ENCODE assay signal across 8 cellular contexts in genomic region chr12:65170245-65170881, GRCh38. TPM values are rescaled to one million over a fixed set of nuclear protein-coding genes. Genes with fewer than 3 reads are reported as not detected.
A peak's percentile ranks its signal among the peaks of the same experiment; 100 is the strongest.
DNase-seq lines count a peak whose midpoint lies in the region; ATAC-seq lines count a peak whose summit lies in the region.

No MANE protein-coding gene starts in this region.

- peaks cover 10% of the 10 kb centered on the region for H3K79me1 ChIP-seq in mesendoderm (ENCODE audit: low read length)

- peaks cover 16% of the 10 kb centered on the region for H3K36me3 Mint-ChIP-seq in activated CD4-positive, alpha-beta memory T cell treated with anti-CD3 and anti-CD28 coated beads for 36 hours

- H3K27ac Mint-ChIP-seq in activated CD4-positive, alpha-beta memory T cell treated with anti-CD3 and anti-CD28 coated beads for 36 hours: peak overlapping the region; percentile 82

- H2BK5ac ChIP-seq in mesendoderm (ENCODE audit: low read length): no peak overlapping the region

- H4K8ac ChIP-seq in mesendoderm (ENCODE audit: low read depth, low read length): no peak overlapping the region

- peak overlapping the region; percentile 89 for H3K27ac ChIP-seq in effector memory CD4-positive, alpha-beta T cell (ENCODE audit: insufficient read depth, low read length, poor library complexity, severe bottlenecking)
- H3K27ac ChIP-seq in mesendoderm (ENCODE audit: low read depth, low read length): peak overlapping the region; percentile 85

- H3K4me2 ChIP-seq in mesendoderm (ENCODE audit: low read length): peak overlapping the region; percentile 96

- peak overlapping the region; percentile 91 for H3K23ac ChIP-seq in mesendoderm (ENCODE audit: low read length)

- H3K9me3 ChIP-seq in effector memory CD4-positive, alpha-beta T cell (ENCODE audit: control insufficient read depth, low read length): no peaks in the 10 kb centered on the region

- peaks cover 44% of the 10 kb centered on the region for H3K79me2 ChIP-seq in mesendoderm (ENCODE audit: control insufficient read depth, insufficient read depth, low read length)

- no peaks in the 10 kb centered on the region for H3K27me3 Mint-ChIP-seq in activated CD4-positive, alpha-beta memory T cell treated with anti-CD3 and anti-CD28 coated beads for 36 hours

- peaks cover 26% of the 10 kb centered on the region for H3K4me1 Mint-ChIP-seq in activated CD4-positive, alpha-beta memory T cell treated with anti-CD3 and anti-CD28 coated beads for 36 hours (ENCODE audit: low read depth)

- no peaks in the 10 kb centered on the region for H3K9me3 Mint-ChIP-seq in activated CD4-positive, alpha-beta memory T cell treated with anti-CD3 and anti-CD28 coated beads for 36 hours

- WGBS in mesendoderm (ENCODE audit: extremely low coverage, insufficient coverage, low lambda C conversion rate): no CpG with 5 or more reads among the region's 44 CpGs

- H2BK120ac ChIP-seq in mesendoderm (ENCODE audit: low read depth, low read length): no peak overlapping the region

- CTCF ChIA-PET in activated CD4-positive, alpha-beta memory T cell treated with anti-CD3 and anti-CD28 coated beads for 36 hours (lab: Charles Lee): interaction anchor here (1.0 to 1.7 kb wide), 2 partner anchors 62 to 374 kb away, joined by 3 to 5 read pairs; no protein-coding TSS in a partner anchor

- no peaks in the 10 kb centered on the region for H3K27me3 ChIP-seq in effector memory CD4-positive, alpha-beta T cell (replicated peaks; ENCODE audit: control insufficient read depth, insufficient read depth, low read length, poor library complexity, severe bottlenecking)
- no peaks in the 10 kb centered on the region for H3K27me3 ChIP-seq in mesendoderm (ENCODE audit: insufficient read depth, low read length, poor library complexity)

- H3K4ac ChIP-seq in mesendoderm (ENCODE audit: low read depth, low read length): peak overlapping the region; percentile 95

- no peak overlapping the region for H4K5ac ChIP-seq in mesendoderm (ENCODE audit: low read length)

- peak overlapping the region; percentile 89 for H3K4me3 ChIP-seq in effector memory CD4-positive, alpha-beta T cell (ENCODE audit: insufficient read depth, low read depth, low read length, poor library complexity, severe bottlenecking)
- H3K4me3 ChIP-seq in mesendoderm (ENCODE audit: low read length): peak overlapping the region; percentile 89

- intact Hi-C loops in activated CD4-positive, alpha-beta memory T cell treated with anti-CD3 and anti-CD28 coated beads for 36 hours (cut with micrococcal nuclease): loop anchor here (1.0 to 2.0 kb wide), 3 partner anchors 62 to 412 kb away; partner anchors contain the start of gene GNS

- peak; percentile 14 for DNase-seq in NCI-H2196 (lab: John Stamatoyannopoulos, UW; ENCODE audit: unreplicated experiment)
- DNase-seq in NCI-H2196 treated with DMSO at 0.1 percent for 48 hours (lab: John Stamatoyannopoulos, UW; ENCODE audit: unreplicated experiment): no peak
- peak; percentile 60 for DNase-seq in NCI-H2227 (lab: John Stamatoyannopoulos, UW; ENCODE audit: unreplicated experiment)
- peak; percentile 78 for DNase-seq in activated CD4-positive, alpha-beta memory T cell treated with anti-CD3 and anti-CD28 coated beads for 36 hours
- DNase-seq in effector memory CD4-positive, alpha-beta T cell: peak; percentile 63 to 66 (median 64)
- DNase-seq in mesendoderm: peak; percentile 90
- peak; percentile 41 to 46 for DNase-seq in stimulated activated CD8-positive, alpha-beta memory T cell treated with anti-CD3 and anti-CD28 coated beads, Interleukin-15, amount 100 ng/mL, for 48 hours (ENCODE audit: low read depth in 2 of 2)

- POLR2A ChIA-PET in activated CD4-positive, alpha-beta memory T cell treated with anti-CD3 and anti-CD28 coated beads for 36 hours (lab: Charles Lee): interaction anchor here (1.1 to 3.6 kb wide), 2 partner anchors 14 to 389 kb away, joined by 3 to 21 read pairs; no protein-coding TSS in a partner anchor

- ATAC-seq in HG02884 (IDR thresholded peaks at IDR 0.05; ENCODE audit: unreplicated experiment): peak; percentile 43

- no peaks in the 10 kb centered on the region for H3K36me3 ChIP-seq in effector memory CD4-positive, alpha-beta T cell (ENCODE audit: control insufficient read depth, insufficient read depth, low read length)
- no peaks in the 10 kb centered on the region for H3K36me3 ChIP-seq in mesendoderm (ENCODE audit: control insufficient read depth, insufficient read depth, low read length)

- H3K4me3 Mint-ChIP-seq in activated CD4-positive, alpha-beta memory T cell treated with anti-CD3 and anti-CD28 coated beads for 36 hours: peak overlapping the region; percentile 92

- H2AK5ac ChIP-seq in mesendoderm (ENCODE audit: low read length): no peak overlapping the region

- H3K9ac ChIP-seq in mesendoderm (ENCODE audit: low read length): peak overlapping the region; percentile 91

- H3K4me1 ChIP-seq in effector memory CD4-positive, alpha-beta T cell (ENCODE audit: control insufficient read depth, insufficient read depth, low read length, poor library complexity, severe bottlenecking): peaks cover 36% of the 10 kb centered on the region
- H3K4me1 ChIP-seq in mesendoderm (ENCODE audit: control insufficient read depth, low read depth, low read length): no peaks in the 10 kb centered on the region

- H3K56ac ChIP-seq in mesendoderm (ENCODE audit: low read length): peak overlapping the region; percentile 96

- H3K18ac ChIP-seq in mesendoderm (ENCODE audit: low read length): peak overlapping the region; percentile 96

- H2BK15ac ChIP-seq in mesendoderm (replicated peaks; ENCODE audit: low read depth): no peak overlapping the region

RNA-seq across cellular contexts. Expression of gene LEMD3, which starts 1.0 kb away (rescaled TPM):
- 10 to 100 TPM; 16.5 to 19.5 TPM for total RNA-seq in activated CD4-positive, alpha-beta memory T cell treated with anti-CD3 and anti-CD28 coated beads for 36 hours
- 17.9 TPM for polyA plus RNA-seq in mesendoderm (2013, experiment 1 of 2)
- polyA plus RNA-seq in mesendoderm (2013, experiment 2 of 2): 18.3 TPM

RNA-seq across cellular contexts. Expression of gene WIF1, which starts 49.3 kb away (rescaled TPM):
- under 1 TPM in 1 of 2 experiments, not detected in 1; 0.12 TPM for total RNA-seq in activated CD4-positive, alpha-beta memory T cell treated with anti-CD3 and anti-CD28 coated beads for 36 hours
- polyA plus RNA-seq in mesendoderm (2013, experiment 1 of 2): 0.83 TPM
- polyA plus RNA-seq in mesendoderm (2013, experiment 2 of 2): 0.92 TPM
